34 cellular contexts compared by ENCODE assay signal in genomic region chr13:106008540-106008939, GRCh38.
"Had no signal": no experiment of that assay in that cellular context is flagged by ENCODE, and none has a peak within 500 bp of the region (broad histone marks: within the 10 kb centered on the region; RNA-seq: fewer than 3 reads in every experiment).

No MANE protein-coding gene starts in this region.

- H3K36me3 ChIP-seq: adrenal gland, brain microvascular endothelial cell, breast epithelium had no signal

- H3K9me3 ChIP-seq: adrenal gland, body of pancreas, breast epithelium had no signal

- ATAC-seq: activated CD8-positive, alpha-beta T cell treated with anti-CD3 and anti-CD28 coated beads for 36 hours; activated naive CD4-positive, alpha-beta T cell treated with anti-CD3 and anti-CD28 coated beads, Interleukin-2, amount 50 U/mL, for 72 hours; activated T-cell treated with anti-CD3 and anti-CD28 coated beads, Interleukin-2, amount 50 U/mL, for 4 hours; activated T-cell treated with anti-CD3 and anti-CD28 coated beads, Interleukin-2, amount 50 U/mL, for 72 hours; activated T-helper 17 cell treated with anti-CD3 and anti-CD28 coated beads, Interleukin-2, amount 50 U/mL, for 72 hours; body of pancreas had no signal

- H3K4me3 ChIP-seq: adrenal gland, body of pancreas, breast epithelium had no signal

- DNase-seq: activated B cell treated with CpG ODN at 0.5 μM for 24 hours; activated CD4-positive, alpha-beta memory T cell treated with anti-CD3 and anti-CD28 coated beads for 36 hours; activated CD4-positive, alpha-beta T cell treated with anti-CD3 and anti-CD28 coated beads for 4 hours; activated CD4-positive, alpha-beta T cell treated with anti-CD3 and anti-CD28 coated beads, Interleukin-2, amount 10 ng/mL, durations not matched to agents 24 days and 14 days; activated CD4-positive, alpha-beta T cell treated with anti-CD3 and anti-CD28 coated beads, Interleukin-2, amount 50 U/mL, for 1 hour; activated CD4-positive, alpha-beta T cell treated with anti-CD3 and anti-CD28 coated beads, Interleukin-2, amount 50 U/mL, for 4 hours; activated CD4-positive, CD25-positive, alpha-beta regulatory T cell treated with anti-CD3 and anti-CD28 coated beads, Interleukin-2, amount 50 U/mL, for 72 hours; activated CD8-positive, alpha-beta memory T cell treated with anti-CD3 and anti-CD28 coated beads, Interleukin-2, amount 50 U/mL, for 4 hours; activated CD8-positive, alpha-beta T cell treated with anti-CD3 and anti-CD28 coated beads for 36 hours; activated effector memory CD4-positive, alpha-beta T cell treated with anti-CD3 and anti-CD28 coated beads, Interleukin-2, amount 50 U/mL, for 16 hours; activated gamma-delta T cell treated with Interleukin-2 at 50 U/mL for 16 hours; activated naive CD4-positive, alpha-beta T cell; activated naive CD4-positive, alpha-beta T cell treated with anti-CD3 and anti-CD28 coated beads for 36 hours; activated naive CD4-positive, alpha-beta T cell treated with anti-CD3 and anti-CD28 coated beads, Interleukin-2, amount 50 U/mL, for 16 hours; activated naive CD8-positive, alpha-beta T cell treated with anti-CD3 and anti-CD28 coated beads for 36 hours; activated T-cell treated with anti-CD3 and anti-CD28 coated beads for 4 hours; activated T-cell treated with anti-CD3 and anti-CD28 coated beads, Interleukin-2, amount 50 U/mL, for 1 hour; activated T-cell treated with anti-CD3 and anti-CD28 coated beads, Interleukin-2, amount 50 U/mL, for 4 hours; activated T-cell treated with anti-CD3 and anti-CD28 coated beads, Interleukin-2, amount 50 U/mL, for 72 hours; adrenal gland; amniotic stem cell; aorta; body of pancreas; brain microvascular endothelial cell; central memory CD4-positive, alpha-beta T cell; T-helper 1 cell; T-helper 2 cell; T-helper 9 cell had no signal

- H3K27ac ChIP-seq: adrenal gland, body of pancreas, brain microvascular endothelial cell, breast epithelium, VCaP had no signal

- H3K4me1 ChIP-seq: adrenal gland, body of pancreas, breast epithelium had no signal

- FAIRE-seq: astrocyte, TTC549 had no signal

- H3K27me3 ChIP-seq: adrenal gland, body of pancreas, brain microvascular endothelial cell, breast epithelium had no signal
